In genomic region chr2:43262239-43262638, GRCh38 we compare ENCODE assay signal across 33 cellular contexts.
"Had no signal": no experiment of that assay in that cellular context is flagged by ENCODE, and none has a peak within 500 bp of the region (broad histone marks: within the 10 kb centered on the region; RNA-seq: fewer than 3 reads in every experiment).

No MANE protein-coding gene starts in this region.

- H3K9me3 ChIP-seq: breast epithelium, SJSA1 had no signal

- H3K27me3 ChIP-seq: breast epithelium, SJSA1 had no signal

- H3K4me3 Mint-ChIP-seq: activated B cell treated with CpG ODN at 0.5 μM for 24 hours; activated CD4-positive, alpha-beta memory T cell treated with anti-CD3 and anti-CD28 coated beads for 36 hours; activated T-cell treated with anti-CD3 and anti-CD28 coated beads, Interleukin-2, amount 50 U/mL, for 72 hours; activated T-helper 17 cell treated with anti-CD3 and anti-CD28 coated beads, Interleukin-2, amount 50 U/mL, for 72 hours had no signal

- H3K9me3 Mint-ChIP-seq: activated B cell treated with CpG ODN at 0.5 μM for 24 hours; activated CD4-positive, alpha-beta memory T cell treated with anti-CD3 and anti-CD28 coated beads for 36 hours; activated naive CD4-positive, alpha-beta T cell treated with anti-CD3 and anti-CD28 coated beads, Interleukin-2, amount 50 U/mL, for 72 hours; activated T-cell treated with anti-CD3 and anti-CD28 coated beads, Interleukin-2, amount 50 U/mL, for 72 hours; activated T-helper 17 cell treated with anti-CD3 and anti-CD28 coated beads, Interleukin-2, amount 50 U/mL, for 72 hours had no signal

- H3K4me3 ChIP-seq: breast epithelium, SJSA1 had no signal

- H3K27ac Mint-ChIP-seq: activated B cell treated with CpG ODN at 0.5 μM for 24 hours; activated CD4-positive, alpha-beta memory T cell treated with anti-CD3 and anti-CD28 coated beads for 36 hours; activated naive CD4-positive, alpha-beta T cell treated with anti-CD3 and anti-CD28 coated beads, Interleukin-2, amount 50 U/mL, for 72 hours; activated T-helper 17 cell treated with anti-CD3 and anti-CD28 coated beads, Interleukin-2, amount 50 U/mL, for 72 hours had no signal

- H3K27ac ChIP-seq: breast epithelium, SJSA1, VCaP had no signal

- ATAC-seq: activated naive CD4-positive, alpha-beta T cell treated with anti-CD3 and anti-CD28 coated beads, Interleukin-2, amount 50 U/mL, for 72 hours; activated T-cell treated with anti-CD3 and anti-CD28 coated beads, Interleukin-2, amount 50 U/mL, for 72 hours; activated T-helper 17 cell treated with anti-CD3 and anti-CD28 coated beads, Interleukin-2, amount 50 U/mL, for 72 hours; Panc1 had no signal

- H3K27me3 Mint-ChIP-seq: activated B cell treated with CpG ODN at 0.5 μM for 24 hours; activated CD4-positive, alpha-beta memory T cell treated with anti-CD3 and anti-CD28 coated beads for 36 hours; activated T-helper 17 cell treated with anti-CD3 and anti-CD28 coated beads, Interleukin-2, amount 50 U/mL, for 72 hours had no signal

- H3K36me3 Mint-ChIP-seq: activated CD4-positive, alpha-beta memory T cell treated with anti-CD3 and anti-CD28 coated beads for 36 hours; activated naive CD4-positive, alpha-beta T cell treated with anti-CD3 and anti-CD28 coated beads, Interleukin-2, amount 50 U/mL, for 72 hours had no signal

- H3K4me1 Mint-ChIP-seq: activated B cell treated with CpG ODN at 0.5 μM for 24 hours; activated T-helper 17 cell treated with anti-CD3 and anti-CD28 coated beads, Interleukin-2, amount 50 U/mL, for 72 hours had no signal

- H3K36me3 ChIP-seq: breast epithelium, SJSA1 had no signal

- DNase-seq: activated B cell treated with CpG ODN at 0.5 μM for 24 hours; activated CD4-positive, alpha-beta memory T cell treated with anti-CD3 and anti-CD28 coated beads for 36 hours; activated CD4-positive, alpha-beta T cell treated with anti-CD3 and anti-CD28 coated beads for 4 hours; activated CD4-positive, alpha-beta T cell treated with anti-CD3 and anti-CD28 coated beads, Interleukin-2, amount 50 U/mL, for 1 hour; activated CD4-positive, CD25-positive, alpha-beta regulatory T cell treated with anti-CD3 and anti-CD28 coated beads, Interleukin-2, amount 50 U/mL, for 72 hours; activated CD8-positive, alpha-beta memory T cell treated with anti-CD3 and anti-CD28 coated beads, Interleukin-2, amount 50 U/mL, for 4 hours; activated effector memory CD4-positive, alpha-beta T cell treated with anti-CD3 and anti-CD28 coated beads, Interleukin-2, amount 50 U/mL, for 16 hours; activated naive CD4-positive, alpha-beta T cell; activated T-cell treated with anti-CD3 and anti-CD28 coated beads, Interleukin-2, amount 50 U/mL, for 72 hours; amniotic stem cell; aorta; Karpas-422; NCI-H1105 treated with DMSO at 0.1 percent for 48 hours; NCI-H1436; NCI-H1694; NCI-H1930; NCI-H2081 treated with DMSO at 0.1 percent for 48 hours; NCI-H226; NCI-H446 treated with DMSO at 0.1 percent for 48 hours; NCI-H524; NCI-H69; NCI-H82; SHP77; SW 1271; T-helper 1 cell; T-helper 2 cell; T-helper 9 cell had no signal
